In the genomic region with DNA sequence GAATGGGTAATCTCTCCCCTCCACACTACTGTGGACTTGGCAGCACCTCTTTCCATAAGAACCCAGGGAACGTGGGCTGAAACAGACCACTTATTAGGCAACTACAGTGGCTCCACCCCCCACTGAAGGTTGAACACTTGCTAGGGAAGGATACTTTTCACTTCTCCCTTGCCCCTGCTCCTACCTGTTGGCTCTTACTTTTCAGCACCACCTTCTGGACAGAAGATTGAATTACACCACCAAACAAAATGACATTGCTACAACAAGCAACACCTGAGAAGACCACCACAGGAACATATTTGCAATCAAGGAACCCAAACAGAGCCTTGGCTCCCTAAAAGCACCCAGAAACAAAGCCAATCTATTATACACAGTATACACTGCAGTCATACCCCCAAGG, we compare ENCODE assay signal across 1 cellular context.
TF ChIP-seq lines count a peak whose summit lies in the region.

No MANE protein-coding gene starts in this region.

TF ChIP-seq in HCT116, 20 proteins besides CTCF, POLR2A, EP300 and RAD21 (continued from another document):
- TF ChIP-seq, protein P1, sequence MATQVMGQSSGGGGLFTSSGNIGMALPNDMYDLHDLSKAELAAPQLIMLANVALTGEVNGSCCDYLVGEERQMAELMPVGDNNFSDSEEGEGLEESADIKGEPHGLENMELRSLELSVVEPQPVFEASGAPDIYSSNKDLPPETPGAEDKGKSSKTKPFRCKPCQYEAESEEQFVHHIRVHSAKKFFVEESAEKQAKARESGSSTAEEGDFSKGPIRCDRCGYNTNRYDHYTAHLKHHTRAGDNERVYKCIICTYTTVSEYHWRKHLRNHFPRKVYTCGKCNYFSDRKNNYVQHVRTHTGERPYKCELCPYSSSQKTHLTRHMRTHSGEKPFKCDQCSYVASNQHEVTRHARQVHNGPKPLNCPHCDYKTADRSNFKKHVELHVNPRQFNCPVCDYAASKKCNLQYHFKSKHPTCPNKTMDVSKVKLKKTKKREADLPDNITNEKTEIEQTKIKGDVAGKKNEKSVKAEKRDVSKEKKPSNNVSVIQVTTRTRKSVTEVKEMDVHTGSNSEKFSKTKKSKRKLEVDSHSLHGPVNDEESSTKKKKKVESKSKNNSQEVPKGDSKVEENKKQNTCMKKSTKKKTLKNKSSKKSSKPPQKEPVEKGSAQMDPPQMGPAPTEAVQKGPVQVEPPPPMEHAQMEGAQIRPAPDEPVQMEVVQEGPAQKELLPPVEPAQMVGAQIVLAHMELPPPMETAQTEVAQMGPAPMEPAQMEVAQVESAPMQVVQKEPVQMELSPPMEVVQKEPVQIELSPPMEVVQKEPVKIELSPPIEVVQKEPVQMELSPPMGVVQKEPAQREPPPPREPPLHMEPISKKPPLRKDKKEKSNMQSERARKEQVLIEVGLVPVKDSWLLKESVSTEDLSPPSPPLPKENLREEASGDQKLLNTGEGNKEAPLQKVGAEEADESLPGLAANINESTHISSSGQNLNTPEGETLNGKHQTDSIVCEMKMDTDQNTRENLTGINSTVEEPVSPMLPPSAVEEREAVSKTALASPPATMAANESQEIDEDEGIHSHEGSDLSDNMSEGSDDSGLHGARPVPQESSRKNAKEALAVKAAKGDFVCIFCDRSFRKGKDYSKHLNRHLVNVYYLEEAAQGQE (IDR thresholded peaks at IDR 0.05; ENCODE audit: low read depth), result no peak
- TF ChIP-seq ZBTB33 (IDR thresholded peaks at IDR 0.05; ENCODE audit: extremely low read depth, insufficient replicate concordance, low read length) (no peak), ZNF274 (IDR thresholded peaks at IDR 0.05; ENCODE audit: low read depth, low read length) (no peak), EZH2phosphoT487 (IDR thresholded peaks at IDR 0.05; ENCODE audit: borderline replicate concordance) (no peak), CEBPB (IDR thresholded peaks at IDR 0.05; ENCODE audit: low read depth) (no peak)
